ENCODE assay signal across 10 cellular contexts in genomic region chr1:30750751-30751291, GRCh38. TPM values are rescaled to one million over a fixed set of nuclear protein-coding genes. Genes with fewer than 3 reads are reported as not detected.
A peak's percentile ranks its signal among the peaks of the same experiment; 100 is the strongest.
DNase-seq lines count a peak whose midpoint lies in the region; ATAC-seq and TF ChIP-seq lines count a peak whose summit lies in the region.
"Had no signal": no experiment of that assay in that cellular context is flagged by ENCODE, and none has a peak within 500 bp of the region (broad histone marks: within the 10 kb centered on the region; RNA-seq: fewer than 3 reads in every experiment).

No MANE protein-coding gene starts in this region.

- intact Hi-C loops in dendritic cell treated with granulocyte-macrophage colony-stimulating factor and Interleukin-4, amounts not matched to agents 40 ng/mL and 50 ng/mL, for 4 days (cut with micrococcal nuclease) = no loop called here
- intact Hi-C loops in left lung (cut with DNase I) = no loop called here

- no peaks in the 10 kb centered on the region for H3K9me3 Mint-ChIP-seq in activated naive CD4-positive, alpha-beta T cell treated with anti-CD3 and anti-CD28 coated beads, Interleukin-2, amount 10 ng/mL, durations not matched to agents 7 days and 5 days
- H3K9me3 Mint-ChIP-seq in dendritic cell treated with granulocyte-macrophage colony-stimulating factor and Interleukin-4, amounts not matched to agents 40 ng/mL and 50 ng/mL, for 4 days = no peaks in the 10 kb centered on the region

- H3K9me3 ChIP-seq in thymus (ENCODE audit: control insufficient read depth) = no peaks in the 10 kb centered on the region
- H3K9me3 ChIP-seq in left lung = no peaks in the 10 kb centered on the region

- H3K27ac ChIP-seq in thymus (ENCODE audit: low read depth) (peak overlapping the region; percentile 79), left lung (peak overlapping the region in 1 of 2 donors; percentile 57)
- H3K27ac ChIP-seq: hepatocyte had no signal

- no peak for TF ChIP-seq CTCF in left lung (IDR thresholded peaks at IDR 0.05)

- H3K36me3 ChIP-seq in thymus (ENCODE audit: control insufficient read depth, insufficient read depth) (peaks cover 11% of the 10 kb centered on the region), left lung (peaks cover 0 to 48% of the 10 kb centered on the region in 2 donors)

- H3K27me3 Mint-ChIP-seq in activated naive CD4-positive, alpha-beta T cell treated with anti-CD3 and anti-CD28 coated beads, Interleukin-2, amount 10 ng/mL, durations not matched to agents 7 days and 5 days = no peaks in the 10 kb centered on the region
- H3K27me3 Mint-ChIP-seq in dendritic cell treated with granulocyte-macrophage colony-stimulating factor and Interleukin-4, amounts not matched to agents 40 ng/mL and 50 ng/mL, for 4 days = no peaks in the 10 kb centered on the region

- H3K36me3 Mint-ChIP-seq in activated naive CD4-positive, alpha-beta T cell treated with anti-CD3 and anti-CD28 coated beads, Interleukin-2, amount 10 ng/mL, durations not matched to agents 7 days and 5 days = peaks cover 76% of the 10 kb centered on the region
- peaks cover 79% of the 10 kb centered on the region for H3K36me3 Mint-ChIP-seq in dendritic cell treated with granulocyte-macrophage colony-stimulating factor and Interleukin-4, amounts not matched to agents 40 ng/mL and 50 ng/mL, for 4 days (ENCODE audit: low read depth)

- peak; percentile 45 for DNase-seq in activated naive CD4-positive, alpha-beta T cell treated with anti-CD3 and anti-CD28 coated beads, Interleukin-2, amount 10 ng/mL, durations not matched to agents 7 days and 5 days
- DNase-seq in activated naive CD4-positive, alpha-beta T cell (lab: John Stamatoyannopoulos, UW) = no peak
- peak; percentile 44 for DNase-seq in NCI-H1436 treated with DMSO at 0.1 percent for 48 hours (lab: John Stamatoyannopoulos, UW)
- no peak for DNase-seq in KBM-7
- DNase-seq in left lung = no peak
- DNase-seq: activated CD8-positive, alpha-beta memory T cell treated with anti-CD3 and anti-CD28 coated beads for 24 hours had no signal

- H3K27me3 ChIP-seq in thymus (ENCODE audit: control insufficient read depth, insufficient read depth) (no peaks in the 10 kb centered on the region), left lung (peaks cover 0 to 5% of the 10 kb centered on the region in 2 donors)

- 63% methylated on average over 10 of the region's 10 CpGs for WGBS in thymus

- CTCF ChIA-PET in activated naive CD4-positive, alpha-beta T cell treated with anti-CD3 and anti-CD28 coated beads, Interleukin-2, amount 10 ng/mL, durations not matched to agents 7 days and 5 days (lab: Charles Lee) = interaction anchor here (0.8 to 5.1 kb wide), 5 partner anchors 10 to 1837 kb away, joined by 3 to 31 read pairs (median 4); no protein-coding TSS in a partner anchor

- H3K4me1 Mint-ChIP-seq in activated naive CD4-positive, alpha-beta T cell treated with anti-CD3 and anti-CD28 coated beads, Interleukin-2, amount 10 ng/mL, durations not matched to agents 7 days and 5 days = peaks cover 99% of the 10 kb centered on the region
- H3K4me1 Mint-ChIP-seq in dendritic cell treated with granulocyte-macrophage colony-stimulating factor and Interleukin-4, amounts not matched to agents 40 ng/mL and 50 ng/mL, for 4 days (ENCODE audit: low read depth) = peaks cover 97% of the 10 kb centered on the region

- H3K4me1 ChIP-seq in thymus (ENCODE audit: control insufficient read depth, insufficient read depth, low read length) = peaks cover 74% of the 10 kb centered on the region
- H3K4me1 ChIP-seq in left lung = peaks cover 0 to 97% of the 10 kb centered on the region in 2 donors

- H3K27ac Mint-ChIP-seq in activated naive CD4-positive, alpha-beta T cell treated with anti-CD3 and anti-CD28 coated beads, Interleukin-2, amount 10 ng/mL, durations not matched to agents 7 days and 5 days = peak overlapping the region; percentile 99
- peak overlapping the region; percentile 63 for H3K27ac Mint-ChIP-seq in dendritic cell treated with granulocyte-macrophage colony-stimulating factor and Interleukin-4, amounts not matched to agents 40 ng/mL and 50 ng/mL, for 4 days

- H3K4me3 ChIP-seq in thymus (ENCODE audit: low read length) (no peak overlapping the region), left lung (peak overlapping the region in 1 of 2 donors; percentile 2)
- H3K4me3 ChIP-seq: hepatocyte had no signal

- in situ Hi-C loops in KBM-7 (cut with MboI; ENCODE audit: low pct_unique_long_range_greater_than_20kb, low sequenced_read_pairs) = no loop called here

- no peak for ATAC-seq in HG02759 (IDR thresholded peaks at IDR 0.05; ENCODE audit: unreplicated experiment)
- no peak for ATAC-seq in left lung

- H3K4me3 Mint-ChIP-seq in activated naive CD4-positive, alpha-beta T cell treated with anti-CD3 and anti-CD28 coated beads, Interleukin-2, amount 10 ng/mL, durations not matched to agents 7 days and 5 days = peak overlapping the region; percentile 78
- no peak overlapping the region for H3K4me3 Mint-ChIP-seq in dendritic cell treated with granulocyte-macrophage colony-stimulating factor and Interleukin-4, amounts not matched to agents 40 ng/mL and 50 ng/mL, for 4 days

RNA-seq across cellular contexts. Expression of gene LAPTM5, which starts 6.8 kb away (rescaled TPM):
- polyA plus RNA-seq in thymus = 364 TPM
- 100 to 1,000 TPM; 185 to 513 TPM for total RNA-seq in left lung

RNA-seq across cellular contexts. Expression of gene MATN1, which starts 27.4 kb away (rescaled TPM):
- polyA plus RNA-seq in thymus = 0.27 TPM
- total RNA-seq in left lung = under 1 TPM in 1 of 2 donors, not detected in 1; 0.08 TPM

Comparison
In these comparisons a context has a peak if more than half of its experiments do, and no peak if none do; other contexts are left out.
1. DNase-seq: peak in activated naive CD4-positive, alpha-beta T cell treated with anti-CD3 and anti-CD28 coated beads, Interleukin-2, amount 10 ng/mL, durations not matched to agents 7 days and 5 days (single experiment) and NCI-H1436 treated with DMSO at 0.1 percent for 48 hours (single experiment); none in activated naive CD4-positive, alpha-beta T cell (0 of 4), KBM-7 (single experiment) and left lung (0 of 2).